ENCODE assay signal across 29 cellular contexts in the genomic region with DNA sequence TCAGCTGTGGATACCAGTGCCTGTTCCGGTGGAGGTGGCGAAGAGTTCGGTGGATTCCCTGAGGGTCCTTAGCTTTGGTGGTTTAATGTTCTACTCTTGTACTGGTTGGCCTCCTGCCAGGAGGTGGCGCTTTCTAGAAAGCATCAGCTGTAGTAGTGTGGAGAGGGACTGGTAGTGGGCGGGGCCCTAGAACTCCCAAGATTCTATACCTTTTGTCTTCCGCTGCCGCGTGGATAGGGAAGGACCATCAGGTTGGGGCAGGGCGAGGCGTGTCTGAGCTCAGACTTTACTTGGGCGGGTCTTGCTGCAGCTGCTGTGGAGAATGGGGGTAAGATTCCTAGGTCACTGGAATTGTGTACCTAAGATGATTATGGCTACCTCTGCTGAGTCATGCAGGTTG.
A peak's percentile ranks its signal among the peaks of the same experiment; 100 is the strongest.
DNase-seq lines count a peak whose midpoint lies in the region; ATAC-seq and TF ChIP-seq lines count a peak whose summit lies in the region.
"Had no signal": no experiment of that assay in that cellular context is flagged by ENCODE, and none has a peak within 500 bp of the region (broad histone marks: within the 10 kb centered on the region; RNA-seq: fewer than 3 reads in every experiment).

No MANE protein-coding gene starts in this region.

- intact Hi-C loops in spleen (cut with DNase I; ENCODE audit: low total_unique reads): no loop called here

- no peaks in the 10 kb centered on the region for H3K27me3 ChIP-seq in endodermal cell (ENCODE audit: control insufficient read depth, insufficient read depth, low read length, poor library complexity, severe bottlenecking)
- no peaks in the 10 kb centered on the region for H3K27me3 ChIP-seq in spleen (replicated peaks in 1 of 7)
- H3K27me3 ChIP-seq: body of pancreas, SJSA1, tibial artery had no signal

- no peak overlapping the region for H3K9ac ChIP-seq in endodermal cell (ENCODE audit: extremely low read depth, low read length, poor library complexity, severe bottlenecking)

- no peaks in the 10 kb centered on the region for H3K27me3 Mint-ChIP-seq in endodermal cell (ENCODE audit: insufficient read depth)
- H3K27me3 Mint-ChIP-seq: activated CD4-positive, alpha-beta memory T cell treated with anti-CD3 and anti-CD28 coated beads, Interleukin-2, amount 10 ng/mL, durations not matched to agents 7 days and 5 days; CD4-positive, CD25-positive, alpha-beta regulatory T cell; central memory CD8-positive, alpha-beta T cell; naive thymus-derived CD4-positive, alpha-beta T cell had no signal

- H3K4me1 Mint-ChIP-seq in endodermal cell: peaks cover 11% of the 10 kb centered on the region
- H3K4me1 Mint-ChIP-seq: activated CD4-positive, alpha-beta memory T cell treated with anti-CD3 and anti-CD28 coated beads, Interleukin-2, amount 10 ng/mL, durations not matched to agents 7 days and 5 days; CD4-positive, CD25-positive, alpha-beta regulatory T cell; central memory CD8-positive, alpha-beta T cell; naive thymus-derived CD4-positive, alpha-beta T cell had no signal

- H3K27ac Mint-ChIP-seq in endodermal cell: peak overlapping the region; percentile 78
- H3K27ac Mint-ChIP-seq: activated CD4-positive, alpha-beta memory T cell treated with anti-CD3 and anti-CD28 coated beads, Interleukin-2, amount 10 ng/mL, durations not matched to agents 7 days and 5 days; activated T-helper 1 cell treated with anti-CD3 and anti-CD28 coated beads, Interleukin-12 subunit alpha, Interleukin-12 subunit beta, Interleukin-2, Interleukin-4 antibody, amounts not matched to agents 30 ng/mL and 10 ng/mL and 1 ng/mL, durations not matched to agents 14 hours and 24 hours and 36 hours; naive thymus-derived CD4-positive, alpha-beta T cell had no signal

- DNase-seq in NCI-H748 (lab: John Stamatoyannopoulos, UW; ENCODE audit: unreplicated experiment) (peak; percentile 9), NCI-H748 treated with DMSO at 0.1 percent for 48 hours (lab: John Stamatoyannopoulos, UW) (no peak), NCI-H2227 (lab: John Stamatoyannopoulos, UW; ENCODE audit: unreplicated experiment) (peak; percentile 58), endodermal cell (peak; percentile 77), spleen (peak; percentile 57), COLO829 (ENCODE audit: low spot score) (no peak)
- DNase-seq in activated CD4-positive, CD25-positive, alpha-beta regulatory T cell treated with anti-CD3 and anti-CD28 coated beads, Interleukin-2, amount 50 U/mL, for 72 hours: no peak
- DNase-seq: activated CD4-positive, alpha-beta memory T cell treated with anti-CD3 and anti-CD28 coated beads, Interleukin-2, amount 10 ng/mL, durations not matched to agents 7 days and 5 days; activated CD8-positive, alpha-beta memory T cell treated with anti-CD3 and anti-CD28 coated beads, Interleukin-2, amount 50 U/mL, for 48 hours; activated naive CD4-positive, alpha-beta T cell treated with anti-CD3 and anti-CD28 coated beads, Interleukin-2, amount 50 U/mL, for 16 hours; AML-193; CD4-positive, CD25-positive, alpha-beta regulatory T cell; foreskin fibroblast; HCEC 1CT; head of caudate nucleus; lower lobe of right lung; naive thymus-derived CD4-positive, alpha-beta T cell; NCI-H1694 treated with DMSO at 0.1 percent for 48 hours; NCI-H2171; NCI-H526 treated with DMSO at 0.1 percent for 48 hours; nucleus accumbens; stimulated activated CD4-positive, alpha-beta T cell treated with anti-CD3 and anti-CD28 coated beads, Interleukin-4, amount 100 ng/mL, for 24 hours; tibial artery had no signal

- no peaks in the 10 kb centered on the region for H3K4me1 ChIP-seq in endodermal cell (ENCODE audit: control insufficient read depth, insufficient read depth, low read length)
- H3K4me1 ChIP-seq in spleen: no peaks in the 10 kb centered on the region
- H3K4me1 ChIP-seq: A549, body of pancreas, lower lobe of right lung, SJSA1, tibial artery had no signal

- TF ChIP-seq POLR2A in spleen (IDR thresholded peaks at IDR 0.05): no peak

- H3K27ac ChIP-seq in endodermal cell (ENCODE audit: low read depth, low read length) (no peak overlapping the region), spleen (no peak overlapping the region)
- H3K27ac ChIP-seq: A549, body of pancreas, lower lobe of right lung, SJSA1, tibial artery had no signal

- H3K9me3 Mint-ChIP-seq in endodermal cell: peaks cover 40% of the 10 kb centered on the region

- H3K4me3 Mint-ChIP-seq in endodermal cell: peak overlapping the region; percentile 49
- H3K4me3 Mint-ChIP-seq: activated CD4-positive, alpha-beta memory T cell treated with anti-CD3 and anti-CD28 coated beads, Interleukin-2, amount 10 ng/mL, durations not matched to agents 7 days and 5 days; activated T-helper 1 cell treated with anti-CD3 and anti-CD28 coated beads, Interleukin-12 subunit alpha, Interleukin-12 subunit beta, Interleukin-2, Interleukin-4 antibody, amounts not matched to agents 30 ng/mL and 10 ng/mL and 1 ng/mL, durations not matched to agents 14 hours and 24 hours and 36 hours; CD4-positive, CD25-positive, alpha-beta regulatory T cell; central memory CD8-positive, alpha-beta T cell; naive thymus-derived CD4-positive, alpha-beta T cell had no signal

- H3K36me3 ChIP-seq in endodermal cell (ENCODE audit: control insufficient read depth, insufficient read depth, low read length) (no peaks in the 10 kb centered on the region), spleen (no peaks in the 10 kb centered on the region)
- H3K36me3 ChIP-seq: lower lobe of right lung, SJSA1, tibial artery had no signal

- H3K9me3 ChIP-seq in endodermal cell (ENCODE audit: control insufficient read depth, low read length): peaks cover 5% of the 10 kb centered on the region
- peaks cover 0 to 7% (median 0%) of the 10 kb centered on the region in 8 donors for H3K9me3 ChIP-seq in spleen
- H3K9me3 ChIP-seq: A549, body of pancreas, lower lobe of right lung, SJSA1, tibial artery had no signal

- WGBS in endodermal cell (ENCODE audit: insufficient coverage in 1 of 2, insufficient read length in 1 of 2), 2 experiments: 96% methylated on average over 11 of the region's 11 CpGs; no CpG with 5 or more reads in 1 of the 2 experiments
- WGBS in spleen, 5 donors: 77 to 100% (median 90%) methylated on average over 2 to 11 of the region's 11 CpGs

- no peak for ATAC-seq in HG02938 (IDR thresholded peaks at IDR 0.05; ENCODE audit: unreplicated experiment)
- ATAC-seq: A549; body of pancreas; lower lobe of right lung; naive thymus-derived CD4-positive, alpha-beta T cell had no signal

- TF ChIP-seq CTCF in endodermal cell (conservative IDR thresholded peaks at IDR 0.05) (peak; percentile 45), spleen (IDR thresholded peaks at IDR 0.05 in 8 of 11, conservative IDR thresholded peaks at IDR 0.05 in 3 of 11) (no peak)

- peaks cover 9% of the 10 kb centered on the region for H3K36me3 Mint-ChIP-seq in endodermal cell (ENCODE audit: low read depth)
- H3K36me3 Mint-ChIP-seq: CD4-positive, CD25-positive, alpha-beta regulatory T cell; naive thymus-derived CD4-positive, alpha-beta T cell had no signal

- H3K4me3 ChIP-seq in endodermal cell (ENCODE audit: low read length) (peak overlapping the region; percentile 23), spleen (no peak overlapping the region)
- H3K4me3 ChIP-seq: A549, body of pancreas, lower lobe of right lung, SJSA1, tibial artery had no signal

Comparison
In these comparisons a context has a peak if more than half of its experiments do, and no peak if none do; other contexts are left out.
1. DNase-seq: peak in NCI-H748 (single experiment), NCI-H2227 (single experiment), endodermal cell (single experiment) and spleen (single experiment); none in NCI-H748 treated with DMSO at 0.1 percent for 48 hours (single experiment), COLO829 (single experiment) and activated CD4-positive, CD25-positive, alpha-beta regulatory T cell treated with anti-CD3 and anti-CD28 coated beads, Interleukin-2, amount 50 U/mL, for 72 hours (single experiment).